ENCODE assay signal across 13 cellular contexts in the genomic region with DNA sequence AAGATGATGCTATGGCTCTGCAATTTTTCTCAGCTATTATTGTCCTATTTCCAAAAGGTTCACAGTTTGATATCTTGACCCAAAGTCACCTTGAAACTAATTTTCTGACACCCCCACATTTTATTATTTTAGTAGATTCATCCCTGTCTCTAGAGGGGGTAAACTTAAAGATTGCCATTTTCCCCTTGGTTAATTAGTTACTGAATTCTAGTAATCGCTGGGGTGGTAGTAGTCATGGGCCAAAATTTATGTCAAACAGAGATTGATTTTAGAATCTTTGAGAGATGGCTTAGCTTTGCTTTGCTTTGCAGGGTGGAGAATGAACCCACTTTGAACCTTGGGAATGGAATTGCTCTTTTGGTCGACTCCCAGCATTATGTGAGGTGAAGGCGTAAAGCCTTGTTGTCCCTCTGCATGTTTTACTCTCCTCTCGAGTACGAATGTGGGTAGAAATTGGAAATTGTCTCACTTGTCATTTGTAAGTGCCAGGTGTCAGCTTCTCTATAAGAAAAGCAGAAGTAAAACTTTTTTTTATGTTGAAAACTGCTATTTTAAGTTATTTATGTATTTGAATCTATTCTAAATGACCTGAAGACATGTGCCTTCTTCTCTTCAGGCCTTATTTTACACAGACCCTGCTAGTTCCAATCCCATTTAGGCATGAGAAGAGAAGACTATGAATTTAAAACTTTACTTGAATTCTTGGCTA. TPM values are rescaled to one million over a fixed set of nuclear protein-coding genes. Genes with fewer than 3 reads are reported as not detected.
A peak's percentile ranks its signal among the peaks of the same experiment; 100 is the strongest.
DNase-seq lines count a peak whose midpoint lies in the region; ATAC-seq and TF ChIP-seq lines count a peak whose summit lies in the region.
"Had no signal": no experiment of that assay in that cellular context is flagged by ENCODE, and none has a peak within 500 bp of the region (broad histone marks: within the 10 kb centered on the region; RNA-seq: fewer than 3 reads in every experiment).

No MANE protein-coding gene starts in this region.

- H4K8ac ChIP-seq in mesendoderm (ENCODE audit: low read depth, low read length), result no peak overlapping the region

- ATAC-seq in GM21390 (IDR thresholded peaks at IDR 0.05; ENCODE audit: unreplicated experiment) (peak; percentile 64), HG03108 (IDR thresholded peaks at IDR 0.05; ENCODE audit: unreplicated experiment) (peak; percentile 69)
- ATAC-seq: activated naive CD4-positive, alpha-beta T cell treated with anti-CD3 and anti-CD28 coated beads, Interleukin-2, amount 50 U/mL, for 72 hours; SK-N-SH treated with all-trans-retinoic acid at 6 μM for 48 hours had no signal

- no peaks in the 10 kb centered on the region for H3K79me1 ChIP-seq in mesendoderm (ENCODE audit: low read length)

- no peak overlapping the region for H3K9ac ChIP-seq in mesendoderm (ENCODE audit: low read length)

- TF ChIP-seq CTCF in GM12864 (IDR thresholded peaks at IDR 0.05; ENCODE audit: low read depth, low read length, missing control alignments), result no peak

- H3K4me1 ChIP-seq in mesendoderm (ENCODE audit: control insufficient read depth, low read depth, low read length), result no peaks in the 10 kb centered on the region

- no peak overlapping the region for H3K27ac ChIP-seq in mesendoderm (ENCODE audit: low read depth, low read length)
- H3K27ac ChIP-seq: ovary had no signal

- H4K5ac ChIP-seq in mesendoderm (ENCODE audit: low read length), result no peak overlapping the region

- intact Hi-C loops in activated CD4-positive, alpha-beta memory T cell treated with anti-CD3 and anti-CD28 coated beads for 36 hours (cut with micrococcal nuclease), result no loop called here

- H3K4me2 ChIP-seq in mesendoderm (ENCODE audit: low read length), result no peak overlapping the region

- DNase-seq in GM12864 (ENCODE audit: low read depth), result peak; percentile 61
- peak; percentile 87 for DNase-seq in RPMI8226
- DNase-seq in mesendoderm, result no peak
- no peak for DNase-seq in NCI-H1436 treated with DMSO at 0.1 percent for 48 hours (lab: John Stamatoyannopoulos, UW)
- DNase-seq in activated CD4-positive, alpha-beta memory T cell treated with anti-CD3 and anti-CD28 coated beads for 36 hours, result no peak
- no peak for DNase-seq in activated CD8-positive, alpha-beta memory T cell treated with anti-CD3 and anti-CD28 coated beads, Interleukin-2, amount 50 U/mL, for 4 hours
- DNase-seq: effector CD8-positive, alpha-beta T cell; HFFc6; ovary had no signal

- no peak overlapping the region for H3K4ac ChIP-seq in mesendoderm (ENCODE audit: low read depth, low read length)

- no peak overlapping the region for H3K27ac Mint-ChIP-seq in activated CD4-positive, alpha-beta memory T cell treated with anti-CD3 and anti-CD28 coated beads for 36 hours
- H3K27ac Mint-ChIP-seq: activated naive CD4-positive, alpha-beta T cell treated with anti-CD3 and anti-CD28 coated beads, Interleukin-2, amount 50 U/mL, for 72 hours; HFFc6 had no signal

- peaks cover 2% of the 10 kb centered on the region for H3K36me3 Mint-ChIP-seq in activated CD4-positive, alpha-beta memory T cell treated with anti-CD3 and anti-CD28 coated beads for 36 hours
- H3K36me3 Mint-ChIP-seq: activated naive CD4-positive, alpha-beta T cell treated with anti-CD3 and anti-CD28 coated beads, Interleukin-2, amount 50 U/mL, for 72 hours had no signal

- H3K56ac ChIP-seq in mesendoderm (ENCODE audit: low read length), result no peak overlapping the region

- no peak overlapping the region for H2BK15ac ChIP-seq in mesendoderm (replicated peaks; ENCODE audit: low read depth)

- H3K36me3 ChIP-seq in mesendoderm (ENCODE audit: control insufficient read depth, insufficient read depth, low read length), result no peaks in the 10 kb centered on the region
- H3K36me3 ChIP-seq: ovary had no signal

- no peaks in the 10 kb centered on the region for H3K27me3 ChIP-seq in mesendoderm (ENCODE audit: insufficient read depth, low read length, poor library complexity)
- H3K27me3 ChIP-seq: ovary had no signal

- POLR2A ChIA-PET in activated CD4-positive, alpha-beta memory T cell treated with anti-CD3 and anti-CD28 coated beads for 36 hours (lab: Charles Lee), result no interaction called here

- no peaks in the 10 kb centered on the region for H3K27me3 Mint-ChIP-seq in activated CD4-positive, alpha-beta memory T cell treated with anti-CD3 and anti-CD28 coated beads for 36 hours

- H2BK120ac ChIP-seq in mesendoderm (ENCODE audit: low read depth, low read length), result no peak overlapping the region

- H3K4me3 Mint-ChIP-seq in activated CD4-positive, alpha-beta memory T cell treated with anti-CD3 and anti-CD28 coated beads for 36 hours, result no peak overlapping the region
- H3K4me3 Mint-ChIP-seq: HFFc6 had no signal

- H3K4me3 ChIP-seq in GM12864 (ENCODE audit: low read depth, low read length) (no peak overlapping the region), mesendoderm (ENCODE audit: low read length) (no peak overlapping the region)
- H3K4me3 ChIP-seq: ovary had no signal

- no peaks in the 10 kb centered on the region for H3K4me1 Mint-ChIP-seq in activated CD4-positive, alpha-beta memory T cell treated with anti-CD3 and anti-CD28 coated beads for 36 hours (ENCODE audit: low read depth)

- H2AK5ac ChIP-seq in mesendoderm (ENCODE audit: low read length), result no peak overlapping the region

- CTCF ChIA-PET in activated CD4-positive, alpha-beta memory T cell treated with anti-CD3 and anti-CD28 coated beads for 36 hours (lab: Charles Lee), result interaction anchor here (1.0 to 1.1 kb wide), 2 partner anchors 72 to 81 kb away, joined by 3 read pairs; partner anchors contain the start of gene SPTBN2

- H3K9me3 Mint-ChIP-seq in activated CD4-positive, alpha-beta memory T cell treated with anti-CD3 and anti-CD28 coated beads for 36 hours, result no peaks in the 10 kb centered on the region
- H3K9me3 Mint-ChIP-seq: activated naive CD4-positive, alpha-beta T cell treated with anti-CD3 and anti-CD28 coated beads, Interleukin-2, amount 50 U/mL, for 72 hours; HFFc6 had no signal

- no peak overlapping the region for H3K23ac ChIP-seq in mesendoderm (ENCODE audit: low read length)

- H3K18ac ChIP-seq in mesendoderm (ENCODE audit: low read length), result no peak overlapping the region

- no peaks in the 10 kb centered on the region for H3K79me2 ChIP-seq in mesendoderm (ENCODE audit: control insufficient read depth, insufficient read depth, low read length)

- no peak overlapping the region for H2BK5ac ChIP-seq in mesendoderm (ENCODE audit: low read length)

- no CpG with 5 or more reads among the region's 5 CpGs for WGBS in mesendoderm (ENCODE audit: extremely low coverage, insufficient coverage, low lambda C conversion rate)

RNA-seq across cellular contexts. Expression of gene RCE1, which starts 42.4 kb away (rescaled TPM):
- polyA plus RNA-seq in mesendoderm (2013, experiment 1 of 2), result 30.1 TPM
- 29.0 TPM for polyA plus RNA-seq in mesendoderm (2013, experiment 2 of 2)
- 10 to 100 TPM; 22.5 to 24.4 TPM for total RNA-seq in activated CD4-positive, alpha-beta memory T cell treated with anti-CD3 and anti-CD28 coated beads for 36 hours

RNA-seq across cellular contexts. Expression of gene LRFN4, which starts 56.0 kb away (rescaled TPM):
- polyA plus RNA-seq in mesendoderm (2013, experiment 1 of 2), result 27.4 TPM
- 27.5 TPM for polyA plus RNA-seq in mesendoderm (2013, experiment 2 of 2)
- 10 to 100 TPM; 24.6 to 29.8 TPM for total RNA-seq in activated CD4-positive, alpha-beta memory T cell treated with anti-CD3 and anti-CD28 coated beads for 36 hours

Comparison
In these comparisons a context has a peak if more than half of its experiments do, and no peak if none do; other contexts are left out.
1. DNase-seq: peak in GM12864 (single experiment) and RPMI8226 (single experiment); none in mesendoderm (single experiment), NCI-H1436 treated with DMSO at 0.1 percent for 48 hours (single experiment), activated CD4-positive, alpha-beta memory T cell treated with anti-CD3 and anti-CD28 coated beads for 36 hours (single experiment) and activated CD8-positive, alpha-beta memory T cell treated with anti-CD3 and anti-CD28 coated beads, Interleukin-2, amount 50 U/mL, for 4 hours (single experiment).